24 cellular contexts compared by ENCODE assay signal in the genomic region with DNA sequence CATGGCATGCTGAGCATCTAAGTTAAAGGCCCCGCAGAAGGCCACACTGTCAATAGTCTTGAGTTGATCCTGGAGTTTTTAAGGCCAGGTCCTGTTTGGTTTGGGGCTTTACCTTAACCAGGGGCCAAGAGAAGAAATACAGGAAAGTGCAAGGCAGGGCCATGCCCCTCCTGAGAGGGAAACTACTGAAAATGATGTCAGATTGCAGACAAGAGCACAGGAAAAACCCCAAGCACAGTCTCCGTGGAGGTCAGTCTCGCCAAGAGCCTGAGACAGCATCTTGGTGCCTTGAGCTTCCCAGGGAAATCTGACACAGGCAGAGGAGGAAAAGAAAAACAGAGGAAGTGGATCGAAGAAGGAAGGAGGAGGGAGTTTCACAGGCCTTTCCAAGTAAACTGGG. TPM values are rescaled to one million over a fixed set of nuclear protein-coding genes. Genes with fewer than 3 reads are reported as not detected.
A peak's percentile ranks its signal among the peaks of the same experiment; 100 is the strongest.
DNase-seq lines count a peak whose midpoint lies in the region; ATAC-seq, FAIRE-seq and TF ChIP-seq lines count a peak whose summit lies in the region.
"Had no signal": no experiment of that assay in that cellular context is flagged by ENCODE, and none has a peak within 500 bp of the region (broad histone marks: within the 10 kb centered on the region; RNA-seq: fewer than 3 reads in every experiment).

No MANE protein-coding gene starts in this region.

- H3K9me3 ChIP-seq in T-helper 17 cell (ENCODE audit: control insufficient read depth, low read length, poor library complexity, severe bottlenecking): no peaks in the 10 kb centered on the region
- no peaks in the 10 kb centered on the region for H3K9me3 ChIP-seq in kidney (ENCODE audit: control insufficient read depth in 1 of 2, low read length in 2 of 2)

- H3K27me3 Mint-ChIP-seq in T-helper 17 cell (peaks cover 41% of the 10 kb centered on the region), nephron progenitor cell (ENCODE audit: low read depth, poor library complexity) (peaks cover 4% of the 10 kb centered on the region)

- no peak overlapping the region for H3K4me3 Mint-ChIP-seq in T-helper 17 cell
- H3K4me3 Mint-ChIP-seq in nephron progenitor cell: no peak overlapping the region
- H3K4me3 Mint-ChIP-seq: CD4-positive, alpha-beta memory T cell had no signal

- no peak overlapping the region for H3K9ac ChIP-seq in kidney (ENCODE audit: low read length in 2 of 2)

- no peaks in the 10 kb centered on the region for H3K4me1 ChIP-seq in kidney (ENCODE audit: control insufficient read depth in 1 of 2, insufficient read depth in 1 of 2, low read depth in 1 of 2, low read length in 2 of 2)

- H3K36me3 ChIP-seq in kidney (ENCODE audit: control insufficient read depth in 1 of 2, insufficient read depth in 2 of 2, low read length in 2 of 2): no peaks in the 10 kb centered on the region

- DNase-seq in T-helper 17 cell: no peak
- DNase-seq in nephron progenitor cell: no peak
- no peak for DNase-seq in hippocampal formation (lab: John Stamatoyannopoulos, UW)
- DNase-seq in kidney: no peak
- DNase-seq in activated naive CD4-positive, alpha-beta T cell (lab: John Stamatoyannopoulos, UW): no peak
- DNase-seq: CD4-positive, alpha-beta memory T cell; COR-L47; DMS53; NCI-H1092; NCI-H1436; NCI-H187; NCI-H2081 treated with DMSO at 0.1 percent for 48 hours; NCI-H524 treated with DMSO at 0.1 percent for 48 hours; NCI-H82; SHP77 treated with DMSO at 0.1 percent for 48 hours; T-helper 1 cell had no signal

- H3K27ac Mint-ChIP-seq in T-helper 17 cell: peak overlapping the region; percentile 71
- H3K27ac Mint-ChIP-seq in nephron progenitor cell: peak overlapping the region; percentile 95
- H3K27ac Mint-ChIP-seq: CD4-positive, alpha-beta memory T cell had no signal

- peaks cover 5% of the 10 kb centered on the region for H3K36me3 Mint-ChIP-seq in T-helper 17 cell (ENCODE audit: low read depth)
- no peaks in the 10 kb centered on the region for H3K36me3 Mint-ChIP-seq in nephron progenitor cell (ENCODE audit: low read depth)
- H3K36me3 Mint-ChIP-seq: CD4-positive, alpha-beta memory T cell had no signal

- H3K4me1 Mint-ChIP-seq in T-helper 17 cell (no peaks in the 10 kb centered on the region), nephron progenitor cell (peaks cover 24% of the 10 kb centered on the region)
- H3K4me1 Mint-ChIP-seq: CD4-positive, alpha-beta memory T cell had no signal

- ATAC-seq in GM21825 (IDR thresholded peaks at IDR 0.05; ENCODE audit: unreplicated experiment) (peak; percentile 57), HG02642 (IDR thresholded peaks at IDR 0.05; ENCODE audit: poor library complexity, unreplicated experiment) (peak; percentile 54), T-helper 17 cell (no peak), GM18519 (IDR thresholded peaks at IDR 0.05; ENCODE audit: low FRiP score, unreplicated experiment) (no peak)
- ATAC-seq: HCT116, Panc1 had no signal

- H3K9me3 Mint-ChIP-seq in nephron progenitor cell: no peaks in the 10 kb centered on the region

- no peak for FAIRE-seq in kidney (lab: Jason Lieb, UNC)
- FAIRE-seq: GM12891 had no signal

- no peak overlapping the region for H3K4me3 ChIP-seq in kidney (ENCODE audit: low read length in 2 of 2)

- no peak overlapping the region for H3K27ac ChIP-seq in kidney (ENCODE audit: low read depth in 2 of 2, low read length in 2 of 2)
- H3K27ac ChIP-seq: HL-60, RWPE1 had no signal

- intact Hi-C loops in kidney (cut with DNase I): no loop called here

- no peak for TF ChIP-seq CTCF in nephron progenitor cell (IDR thresholded peaks at IDR 0.05)
- TF ChIP-seq CTCF in kidney (IDR thresholded peaks at IDR 0.05; ENCODE audit: borderline replicate concordance, extremely low read depth, insufficient read depth): no peak

RNA-seq across cellular contexts. Expression of a gene that starts 32.2 kb away (rescaled TPM):
- total RNA-seq in T-helper 17 cell (1 to 10 TPM; 7.5 to 8.3 TPM), kidney (17.0 TPM)
- polyA plus RNA-seq in kidney (ENCODE audit: insufficient read depth, low read depth, low replicate concordance): 50.9 TPM

Comparison
In these comparisons a context has a peak if more than half of its experiments do, and no peak if none do; other contexts are left out.
1. ATAC-seq: peak in GM21825 (single experiment) and HG02642 (single experiment); none in T-helper 17 cell (single experiment) and GM18519 (single experiment).